Comparison of ENCODE assay signal across 1 cellular context in genomic region chr9:25876248-25876647, GRCh38.
TF ChIP-seq lines count a peak whose summit lies in the region.

No MANE protein-coding gene starts in this region.

TF ChIP-seq in SK-N-SH treated with all-trans-retinoic acid at 6 μM for 48 hours, 23 proteins besides CTCF, POLR2A, EP300 and RAD21 (continued from another document):
- TF ChIP-seq, protein P1, sequence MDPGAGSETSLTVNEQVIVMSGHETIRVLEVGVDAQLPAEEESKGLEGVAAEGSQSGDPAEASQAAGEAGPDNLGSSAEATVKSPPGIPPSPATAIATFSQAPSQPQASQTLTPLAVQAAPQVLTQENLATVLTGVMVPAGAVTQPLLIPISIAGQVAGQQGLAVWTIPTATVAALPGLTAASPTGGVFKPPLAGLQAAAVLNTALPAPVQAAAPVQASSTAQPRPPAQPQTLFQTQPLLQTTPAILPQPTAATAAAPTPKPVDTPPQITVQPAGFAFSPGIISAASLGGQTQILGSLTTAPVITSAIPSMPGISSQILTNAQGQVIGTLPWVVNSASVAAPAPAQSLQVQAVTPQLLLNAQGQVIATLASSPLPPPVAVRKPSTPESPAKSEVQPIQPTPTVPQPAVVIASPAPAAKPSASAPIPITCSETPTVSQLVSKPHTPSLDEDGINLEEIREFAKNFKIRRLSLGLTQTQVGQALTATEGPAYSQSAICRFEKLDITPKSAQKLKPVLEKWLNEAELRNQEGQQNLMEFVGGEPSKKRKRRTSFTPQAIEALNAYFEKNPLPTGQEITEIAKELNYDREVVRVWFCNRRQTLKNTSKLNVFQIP (CRISPR knock-in tag; IDR thresholded peaks at IDR 0.05; ENCODE audit: borderline replicate concordance, low read depth): no peak
- TF ChIP-seq RARB (CRISPR knock-in tag; IDR thresholded peaks at IDR 0.05): no peak
- TF ChIP-seq ESRRG (CRISPR knock-in tag; IDR thresholded peaks at IDR 0.05): no peak
- no peak for TF ChIP-seq SNAI2 (CRISPR knock-in tag; IDR thresholded peaks at IDR 0.05)
- TF ChIP-seq ZFP30 (CRISPR knock-in tag; IDR thresholded peaks at IDR 0.05): no peak
- TF ChIP-seq ZC3H10 (CRISPR knock-in tag; IDR thresholded peaks at IDR 0.05): no peak
- TF ChIP-seq OSR1 (CRISPR knock-in tag; IDR thresholded peaks at IDR 0.05): no peak
- no peak for TF ChIP-seq ZNF8 (CRISPR knock-in tag; IDR thresholded peaks at IDR 0.05)
